Comparison of ENCODE assay signal across 18 cellular contexts in genomic region chr2:241031436-241032165, GRCh38. TPM values are rescaled to one million over a fixed set of nuclear protein-coding genes. Genes with fewer than 3 reads are reported as not detected.
DNase-seq lines count a peak whose midpoint lies in the region; ATAC-seq, FAIRE-seq and TF ChIP-seq lines count a peak whose summit lies in the region.
"Had no signal": no experiment of that assay in that cellular context is flagged by ENCODE, and none has a peak within 500 bp of the region (broad histone marks: within the 10 kb centered on the region; RNA-seq: fewer than 3 reads in every experiment).

No MANE protein-coding gene starts in this region.

- POLR2A ChIA-PET in HepG2 (lab: Yijun Ruan, JAX) = no interaction called here

- H3K27me3 Mint-ChIP-seq in GM23338 (ENCODE audit: insufficient read depth, low read depth, poor library complexity) = peaks cover 8% of the 10 kb centered on the region

- WGBS in HepG2 (ENCODE audit: low lambda C conversion rate) = 63% methylated on average over 20 of the region's 20 CpGs
- WGBS in right lobe of liver (ENCODE audit: insufficient coverage, low coverage, low lambda C conversion rate, missing lambda C conversion rate) = 90% methylated on average over 15 of the region's 20 CpGs
- 77 to 86% methylated on average over 20 of the region's 20 CpGs for WGBS in lung, 2 donors

- H3K79me2 ChIP-seq in HepG2 (ENCODE audit: insufficient read depth, low read length) (no peaks in the 10 kb centered on the region), GM23338 (replicated peaks; ENCODE audit: insufficient read depth) (no peaks in the 10 kb centered on the region)

- TF ChIP-seq RAD21 in HepG2 (CRISPR knock-in tag; IDR thresholded peaks at IDR 0.05) = no peak

- peaks cover 3% of the 10 kb centered on the region; the same call in 1 of the 3 replicates for H3K36me3 Mint-ChIP-seq in GM23338 (ENCODE audit: low read depth)

- no peaks in the 10 kb centered on the region for H4K20me1 ChIP-seq in HepG2 (ENCODE audit: insufficient read depth, low read length)
- H4K20me1 ChIP-seq in GM23338 (replicated peaks; ENCODE audit: insufficient read depth) = no peaks in the 10 kb centered on the region

- H3K27me3 ChIP-seq in HepG2 (ENCODE audit: control insufficient read depth in 1 of 2, insufficient read depth in 2 of 2, low read length in 2 of 2) (no peaks in the 10 kb centered on the region; a peak in 1 of 5 replicates), right lobe of liver (no peaks in the 10 kb centered on the region), lung (ENCODE audit: control insufficient read depth, insufficient read depth) (no peaks in the 10 kb centered on the region), GM23338 (ENCODE audit: insufficient read depth) (peaks cover 6% of the 10 kb centered on the region)
- H3K27me3 ChIP-seq: SJCRH30 had no signal

- H3K4me2 ChIP-seq in HepG2 (ENCODE audit: low read depth, low read length) = no peak overlapping the region
- no peak overlapping the region for H3K4me2 ChIP-seq in GM23338

- intact Hi-C loops in HepG2 (cut with micrococcal nuclease; ENCODE audit: unreplicated experiment) (no loop called here), right lobe of liver (cut with DNase I) (no loop called here)

- TF ChIP-seq POLR2A in HepG2 (IDR thresholded peaks at IDR 0.05; ENCODE audit: insufficient read depth in 1 of 2, low read depth in 2 of 2, low read length in 2 of 2) (no peak), right lobe of liver (IDR thresholded peaks at IDR 0.05) (no peak), GM12892 (IDR thresholded peaks at IDR 0.05; ENCODE audit: low read depth, low read length) (no peak)

- no peak overlapping the region for H3K27ac Mint-ChIP-seq in GM23338

- BruUV-seq in HepG2 (replicated peaks; lab: Mats Ljungman, UMichigan) = no TSS peak

- CTCF ChIA-PET in HepG2 (lab: Yijun Ruan, JAX; ENCODE audit: low intra/inter-chr PET ratio, low total read pairs) = no interaction called here

- TF ChIP-seq CTCF in HepG2 (CRISPR knock-in tag; IDR thresholded peaks at IDR 0.05) (no peak), right lobe of liver (IDR thresholded peaks at IDR 0.05) (no peak), lung (IDR thresholded peaks at IDR 0.05; ENCODE audit: control extremely low read depth, extremely low read depth) (no peak), GM23338 (conservative IDR thresholded peaks at IDR 0.05; ENCODE audit: low read depth in 2 of 2) (no peak)

- no peaks in the 10 kb centered on the region for H3K4me1 Mint-ChIP-seq in GM23338

- FAIRE-seq in HepG2 (lab: Jason Lieb, UNC) (no peak), GM12892 (lab: Jason Lieb, UNC) (no peak)

- peaks cover 12% of the 10 kb centered on the region for H3K4me1 ChIP-seq in HepG2 (ENCODE audit: insufficient read depth, low read length)
- no peaks in the 10 kb centered on the region for H3K4me1 ChIP-seq in right lobe of liver
- H3K4me1 ChIP-seq in lung (ENCODE audit: control insufficient read depth in 2 of 2, insufficient read depth in 2 of 2, low read length in 2 of 2) = peaks cover 0 to 1% of the 10 kb centered on the region in 2 donors
- peaks cover 4% of the 10 kb centered on the region; the same call in 1 of the 2 replicates for H3K4me1 ChIP-seq in GM23338 (ENCODE audit: insufficient read depth)
- H3K4me1 ChIP-seq: SJCRH30 had no signal

- no peak overlapping the region for H3K9ac ChIP-seq in HepG2 (ENCODE audit: insufficient read depth, low read depth, low read length)

- H3K36me3 ChIP-seq in HepG2 (replicated peaks in 1 of 2; ENCODE audit: control insufficient read depth in 1 of 2, insufficient read depth in 2 of 2, low read length in 2 of 2) (no peaks in the 10 kb centered on the region), right lobe of liver (peaks cover 0 to 10% (median 4%) of the 10 kb centered on the region in 4 donors), lung (ENCODE audit: control insufficient read depth in 2 of 2, insufficient read depth in 2 of 2, low read length in 2 of 2) (peaks cover 0 to 29% of the 10 kb centered on the region in 2 donors), GM23338 (ENCODE audit: insufficient read depth) (no peaks in the 10 kb centered on the region)

- ATAC-seq in HepG2 (no peak), right lobe of liver (no peak), lung (ENCODE audit: insufficient read depth, low FRiP score) (no peak), GM23338 (no peak)

- H2AFZ ChIP-seq in HepG2 (ENCODE audit: low read length) (no peak overlapping the region), GM23338 (no peak overlapping the region)

- no peak for DNase-seq in HepG2 (ENCODE audit: low spot score)
- no peak for DNase-seq in right lobe of liver
- peak; percentile 13 for DNase-seq in SHP77 treated with DMSO at 0.1 percent for 48 hours (lab: John Stamatoyannopoulos, UW)
- DNase-seq in lung (ENCODE audit: low spot score) = peak; percentile 28
- no peak for DNase-seq in GM23338 (ENCODE audit: low spot score)
- no peak for DNase-seq in SW 1271 (lab: John Stamatoyannopoulos, UW)
- DNase-seq in GM12892 (ENCODE audit: insufficient read length) = no peak
- DNase-seq: EL, HCEC 1CT, IMR-90, Kasumi-1, MM.1S, NCI-H1105, NCI-H1694 treated with DMSO at 0.1 percent for 48 hours, NCI-H2107, NCI-H2227 treated with DMSO at 0.1 percent for 48 hours, NCI-H526 treated with DMSO at 0.1 percent for 48 hours, SJCRH30 had no signal

- no peak overlapping the region for H3K4me3 ChIP-seq in HepG2 (replicated peaks in 1 of 3; ENCODE audit: insufficient read depth in 1 of 3, low read depth in 2 of 3, low read length in 3 of 3)
- no peak overlapping the region for H3K4me3 ChIP-seq in right lobe of liver
- no peak overlapping the region for H3K4me3 ChIP-seq in lung
- no peak overlapping the region for H3K4me3 ChIP-seq in GM23338
- H3K4me3 ChIP-seq: SJCRH30 had no signal

- H3F3A ChIP-seq in GM23338 (replicated peaks; ENCODE audit: low read depth) = no peaks in the 10 kb centered on the region

- in situ Hi-C loops in HepG2 (cut with HindIII; ENCODE audit: extremely low pct_ligation_motif_present, low pct_unique_long_range_greater_than_20kb) = no loop called here

- no peak for TF ChIP-seq EP300 in HepG2 (IDR thresholded peaks at IDR 0.05; ENCODE audit: low read depth in 2 of 2, low read length in 2 of 2)
- no peak for TF ChIP-seq EP300 in HepG2 (CRISPR knock-in tag; IDR thresholded peaks at IDR 0.05; ENCODE audit: borderline replicate concordance)

- peaks cover 8% of the 10 kb centered on the region for H3K9me3 ChIP-seq in HepG2 (ENCODE audit: low read length)
- H3K9me3 ChIP-seq in right lobe of liver = no peaks in the 10 kb centered on the region
- no peaks in the 10 kb centered on the region for H3K9me3 ChIP-seq in lung (ENCODE audit: control insufficient read depth in 2 of 2, insufficient read depth in 1 of 2, low read length in 1 of 2)
- H3K9me3 ChIP-seq: SJCRH30 had no signal

- H3K4me3 Mint-ChIP-seq in GM23338 = no peak overlapping the region

- H3K9me3 Mint-ChIP-seq in GM23338 = peaks cover 14% of the 10 kb centered on the region

- H3K27ac ChIP-seq in HepG2 (ENCODE audit: extremely low read length, insufficient read depth, low read length) (no peak overlapping the region), right lobe of liver (no peak overlapping the region), lung (ENCODE audit: low read depth in 1 of 2, low read length in 1 of 2) (no peak overlapping the region), GM23338 (ENCODE audit: low read depth) (no peak overlapping the region)
- H3K27ac ChIP-seq: SJCRH30 had no signal

- no peaks in the 10 kb centered on the region for H3K9me2 ChIP-seq in GM23338 (ENCODE audit: insufficient read depth)

TF ChIP-seq in HepG2, 621 proteins besides CTCF, POLR2A, EP300 and RAD21 (continues in another document):
- TF ChIP-seq NRL (CRISPR knock-in tag; IDR thresholded peaks at IDR 0.05; ENCODE audit: borderline replicate concordance) (no peak), NFKBIZ (CRISPR knock-in tag; IDR thresholded peaks at IDR 0.05) (no peak), SMARCE1 (IDR thresholded peaks at IDR 0.05; ENCODE audit: borderline replicate concordance) (no peak)

TF ChIP-seq in GM23338, 12 proteins besides CTCF, POLR2A, EP300 and RAD21 (continues in another document):
- TF ChIP-seq EZH2 (IDR thresholded peaks at IDR 0.05; ENCODE audit: low read depth, unreplicated experiment) (no peak), ZNF331 (CRISPR knock-in tag; IDR thresholded peaks at IDR 0.05; ENCODE audit: low read depth) (no peak), POLR2AphosphoS5 (IDR thresholded peaks at IDR 0.05; ENCODE audit: low read depth) (no peak)

RNA-seq across cellular contexts. Expression of gene SNED1, which starts 33.2 kb away (rescaled TPM):
- total RNA-seq in HepG2 (2016; rRNA removed; fragmentation: Illumina TruSeq; extraction: Trizol) (0.15 TPM in 1 of 2 replicates, not detected in the other), right lobe of liver (10 to 100 TPM in 4 of 6 experiments, 1 to 10 TPM in 2; 7.4 to 27.8 (median 13.2) TPM), lung (10 to 100 TPM; 57.1 to 74.6 TPM)
- total RNA-seq in HepG2 (2016; cell fraction: cytosol; rRNA removed; fragmentation: Illumina TruSeq; extraction: Trizol; ENCODE audit: low read depth) = 0.09 and 0.10 TPM in 2 replicates
- 0.03 and 0.26 TPM in 2 replicates for total RNA-seq in HepG2 (2016; cell fraction: insoluble cytoplasmic fraction; rRNA removed; fragmentation: Illumina TruSeq; extraction: Trizol)
- total RNA-seq in HepG2 (2016; cell fraction: membrane; rRNA removed; fragmentation: Illumina TruSeq; extraction: Trizol) = 0.10 and 0.12 TPM in 2 replicates
- 0.13 and 0.62 TPM in 2 replicates for total RNA-seq in HepG2 (2016; cell fraction: nucleus; rRNA removed; fragmentation: Illumina TruSeq; extraction: Trizol)
- polyA plus RNA-seq in HepG2 (2011; rRNA removed) (0.35 and 0.65 TPM in 2 replicates), lung (10 to 100 TPM in 1 of 2 donors, 1 to 10 TPM in 1; 5.9 to 12.3 TPM), GM23338 (2016; fragmentation: Nextera tagmentation; extraction: Ambion mirVana) (1.3 and 1.5 TPM in 2 replicates)
- polyA plus RNA-seq in HepG2 (2011; cell fraction: cytosol; rRNA removed) = 0.06 and 0.32 TPM in 2 replicates
- polyA plus RNA-seq in HepG2 (2011; cell fraction: nucleus; rRNA removed) = 1.2 and 1.4 TPM in 2 replicates
- polyA plus RNA-seq in HepG2 (2012) = 0.31 and 0.46 TPM in 2 replicates
- 0.03 and 0.10 TPM in 2 replicates for polyA plus RNA-seq in HepG2 (2016; cell fraction: cytosol; fragmentation: Illumina TruSeq; extraction: Trizol; ENCODE audit: low read depth)
- 0.04 and 0.24 TPM in 2 replicates for polyA plus RNA-seq in HepG2 (2016; cell fraction: insoluble cytoplasmic fraction; fragmentation: Illumina TruSeq; extraction: Trizol; ENCODE audit: low read depth)
- polyA plus RNA-seq in HepG2 (2016; cell fraction: membrane; fragmentation: Illumina TruSeq; extraction: Trizol; ENCODE audit: low read depth) = 0.02 and 0.09 TPM in 2 replicates
- polyA plus RNA-seq in HepG2 (2016; cell fraction: nucleus; fragmentation: Illumina TruSeq; extraction: Trizol; ENCODE audit: insufficient read depth, low read depth) = 0.19 and 1.7 TPM in 2 replicates
- 0.96 and 3.2 TPM in 2 replicates for polyA minus RNA-seq in HepG2 (2011; rRNA and poly(A)+ RNA removed; ENCODE audit: low replicate concordance)
- 0.44 and 0.79 TPM in 2 replicates for polyA minus RNA-seq in HepG2 (2011; cell fraction: cytosol; rRNA and poly(A)+ RNA removed)
- polyA minus RNA-seq in HepG2 (2011; cell fraction: nucleus; rRNA and poly(A)+ RNA removed) = 0.52 and 0.99 TPM in 2 replicates
- total RNA-seq in GM23338 (2014; rRNA removed; shearing (Covaris generic)) = 1.1 and 2.8 TPM in 2 replicates
- polyA plus RNA-seq in GM12892 (2012; ENCODE audit: missing spikeins) = 3.2 TPM

Comparison
In these comparisons a context has a peak if more than half of its experiments do, and no peak if none do; other contexts are left out.
1. DNase-seq: peak in SHP77 treated with DMSO at 0.1 percent for 48 hours (single experiment) and lung (single experiment); none in HepG2 (single experiment), right lobe of liver (0 of 3), GM23338 (single experiment), SW 1271 (0 of 2) and GM12892 (single experiment).